8 cellular contexts compared by ENCODE assay signal in genomic region chr1:71080178-71080781, GRCh38. TPM values are rescaled to one million over a fixed set of nuclear protein-coding genes. Genes with fewer than 3 reads are reported as not detected.
A peak's percentile ranks its signal among the peaks of the same experiment; 100 is the strongest.
DNase-seq lines count a peak whose midpoint lies in the region; ATAC-seq and TF ChIP-seq lines count a peak whose summit lies in the region.

No MANE protein-coding gene starts in this region.

- no peaks in the 10 kb centered on the region for H3K9me3 ChIP-seq in endocrine pancreas (ENCODE audit: control insufficient read depth, low read length)
- H3K9me3 ChIP-seq in muscle layer of colon (ENCODE audit: low read length), result no peaks in the 10 kb centered on the region
- no peaks in the 10 kb centered on the region for H3K9me3 ChIP-seq in aorta (ENCODE audit: control insufficient read depth, low read length)

- H3K9ac ChIP-seq in endocrine pancreas (ENCODE audit: control insufficient read depth, insufficient read depth, low read length) (peak overlapping the region; percentile 92), muscle layer of colon (ENCODE audit: low read length) (peak overlapping the region; percentile 72)

- in situ Hi-C loops in G401 (cut with HindIII; ENCODE audit: low sequenced_read_pairs), result no loop called here

- H3K4me3 ChIP-seq in AG04449 (ENCODE audit: low read depth, low read length) (peak overlapping the region; percentile 81), endocrine pancreas (ENCODE audit: control insufficient read depth, insufficient read depth, low read length) (peak overlapping the region; percentile 98), muscle layer of colon (ENCODE audit: low read depth in 1 of 2, low read length in 2 of 2) (peak overlapping the region; percentile 85 to 86), aorta (ENCODE audit: low read length in 2 of 2) (peak overlapping the region; percentile 97 to 98)

- no peak for TF ChIP-seq CTCF in AG04449 (IDR thresholded peaks at IDR 0.05; ENCODE audit: insufficient read depth, low read length, missing control alignments)

- no peak for DNase-seq in AG04449 (ENCODE audit: low read depth, low spot score)
- peak; percentile 50 for DNase-seq in G401 (ENCODE audit: low spot score)
- DNase-seq in aorta, result no peak
- no peak for DNase-seq in activated CD4-positive, CD25-positive, alpha-beta regulatory T cell (lab: John Stamatoyannopoulos, UW)

- POLR2A ChIA-PET in AG04449 (lab: Yijun Ruan, JAX), result interaction anchor here (1.1 kb wide), 1 partner anchor 9 kb away, joined by 3 read pairs; no protein-coding TSS in a partner anchor

- H3K27ac ChIP-seq in muscle layer of colon (ENCODE audit: low read depth, low read length) (peak overlapping the region; percentile 83), aorta (ENCODE audit: low read depth in 1 of 2, low read length in 2 of 2) (peak overlapping the region; percentile 52 to 75)

- H3K4me1 ChIP-seq in endocrine pancreas (ENCODE audit: control insufficient read depth, insufficient read depth, low read length) (peaks cover 18% of the 10 kb centered on the region), muscle layer of colon (ENCODE audit: insufficient read depth, low read length) (no peaks in the 10 kb centered on the region), aorta (ENCODE audit: control insufficient read depth in 1 of 2, insufficient read depth in 2 of 2, low read length in 2 of 2) (no peaks in the 10 kb centered on the region)

- ATAC-seq in HG03066 (IDR thresholded peaks at IDR 0.05; ENCODE audit: low read depth, unreplicated experiment) (peak; percentile 16), SK-N-SH treated with all-trans-retinoic acid at 6 μM for 48 hours (peak; percentile 52), aorta (ENCODE audit: low FRiP score) (no peak)

- CTCF ChIA-PET in AG04449 (lab: Yijun Ruan, JAX), result interaction anchor here (0.9 to 2.2 kb wide), 5 partner anchors 9 to 17 kb away, joined by 3 to 13 read pairs (median 9); no protein-coding TSS in a partner anchor

- WGBS in aorta, 2 donors, result 0 to 1% methylated on average over 20 of the region's 20 CpGs

- intact Hi-C loops in aorta (cut with DNase I), result loop anchor here in 1 of 2 donors (2.0 kb wide), 1 partner anchor 875 kb away; the partner anchor contains the start of gene LRRC40

- no peaks in the 10 kb centered on the region for H3K27me3 ChIP-seq in endocrine pancreas (ENCODE audit: control insufficient read depth, insufficient read depth, low read length)
- no peaks in the 10 kb centered on the region for H3K27me3 ChIP-seq in muscle layer of colon (ENCODE audit: control insufficient read depth in 1 of 2, insufficient read depth in 2 of 2, low read length in 2 of 2)
- H3K27me3 ChIP-seq in aorta (ENCODE audit: control insufficient read depth in 1 of 2, insufficient read depth in 2 of 2, low read length in 1 of 2), result no peaks in the 10 kb centered on the region

- H3K36me3 ChIP-seq in endocrine pancreas (ENCODE audit: control insufficient read depth, insufficient read depth, low read length), result no peaks in the 10 kb centered on the region
- peaks cover 14% of the 10 kb centered on the region for H3K36me3 ChIP-seq in muscle layer of colon (ENCODE audit: insufficient read depth, low read length)
- H3K36me3 ChIP-seq in aorta (ENCODE audit: control insufficient read depth in 1 of 2, insufficient read depth in 2 of 2, low read length in 1 of 2), result peaks cover 3 to 7% of the 10 kb centered on the region in 2 donors

TF ChIP-seq in SK-N-SH treated with all-trans-retinoic acid at 6 μM for 48 hours, 23 proteins besides CTCF, POLR2A, EP300 and RAD21:
- TF ChIP-seq RARB (CRISPR knock-in tag; IDR thresholded peaks at IDR 0.05) (no peak), SNAI2 (CRISPR knock-in tag; IDR thresholded peaks at IDR 0.05) (no peak), OSR1 (CRISPR knock-in tag; IDR thresholded peaks at IDR 0.05) (no peak)

RNA-seq across cellular contexts. Expression of gene ZRANB2, which starts 0.6 kb away (rescaled TPM):
- total RNA-seq in G401 (2014; rRNA removed; shearing (Covaris generic)), result 32.1 and 50.5 TPM in 2 replicates
- total RNA-seq in aorta, result 100 to 1,000 TPM in 1 of 2 donors, 10 to 100 TPM in 1; 91.8 to 118 TPM
- 100 to 1,000 TPM in 1 of 2 donors, 10 to 100 TPM in 1; 26.3 to 109 TPM for polyA plus RNA-seq in aorta

RNA-seq across cellular contexts. Expression of gene PTGER3, which starts 32.7 kb away (rescaled TPM):
- not detected in 2 replicates for total RNA-seq in G401 (2014; rRNA removed; shearing (Covaris generic))
- 10 to 100 TPM; 32.7 to 40.0 TPM for total RNA-seq in aorta
- 10 to 100 TPM; 14.9 to 15.2 TPM for polyA plus RNA-seq in aorta

Comparison
In these comparisons a context has a peak if more than half of its experiments do, and no peak if none do; other contexts are left out.
1. RNA of gene PTGER3, which starts 32.7 kb away (total RNA-seq): 32.7 to 40.0 TPM in aorta; not detected in G401; every median in the first group is over 10 times any median in the second.
2. Peak in every context shown above with its lines, with median percentiles within 50 percentile points of each other: H3K4me3 ChIP-seq.